In genomic region chr13:75549262-75550158, GRCh38 we compare ENCODE assay signal across 8 cellular contexts. TPM values are rescaled to one million over a fixed set of nuclear protein-coding genes. Genes with fewer than 3 reads are reported as not detected.
A peak's percentile ranks its signal among the peaks of the same experiment; 100 is the strongest.
DNase-seq lines count a peak whose midpoint lies in the region; ATAC-seq and TF ChIP-seq lines count a peak whose summit lies in the region.

Gene UCHL3 (plus strand): TSS chr13:75549791. CDS start chr13:75549821, 30 bp downstream.

- peak; percentile 98 for TF ChIP-seq CTCF in IMR-90 (conservative IDR thresholded peaks at IDR 0.05; ENCODE audit: low read depth, low read length)
- TF ChIP-seq CTCF in epithelial cell of esophagus (IDR thresholded peaks at IDR 0.05; ENCODE audit: insufficient read depth, low read depth, low read length, missing control alignments): peak; percentile 92
- TF ChIP-seq CTCF in mucosa of descending colon (IDR thresholded peaks at IDR 0.05): peak; percentile 87

- TF ChIP-seq POLR2A in IMR-90 (IDR thresholded peaks at IDR 0.05; ENCODE audit: low read depth, low read length): no peak; the same call in 1 of the 2 replicates

- peaks cover 5 to 22% of the 10 kb centered on the region in 2 experiments; a peak in 2 of 4 replicates for H3K79me1 ChIP-seq in IMR-90 (ENCODE audit: low read depth in 1 of 2, low read length in 2 of 2)

- H4K8ac ChIP-seq in IMR-90 (ENCODE audit: low read depth in 2 of 2, low read length in 2 of 2): peak within 1 kb of the TSS; percentile 39 to 98

- peak within 1 kb of the TSS; percentile 100 for H2BK120ac ChIP-seq in IMR-90 (ENCODE audit: low read depth, low read length)

- intact Hi-C loops in IMR-90 (cut with micrococcal nuclease) (loop anchor here (1.0 to 5.0 kb wide), 3 partner anchors 67 to 1252 kb away; partner anchors contain the start of gene TBC1D4), mucosa of descending colon (cut with DNase I, micrococcal nuclease) (loop anchor here in 1 of 2 donors (10.0 kb wide), 1 partner anchor 65 kb away; the partner anchor contains the start of gene TBC1D4)

- H3K36me3 ChIP-seq in IMR-90 (ENCODE audit: control insufficient read depth, insufficient read depth, low read length): no peaks in the 10 kb centered on the region
- peaks cover 5% of the 10 kb centered on the region for H3K36me3 ChIP-seq in mucosa of descending colon (ENCODE audit: low read depth)

- no TSS peak for BruUV-seq in IMR-90 (replicated peaks; lab: Mats Ljungman, UMichigan)

- H2AK5ac ChIP-seq in IMR-90 (ENCODE audit: low read depth, low read length): peak within 1 kb of the TSS; percentile 9; the same call in 1 of the 2 replicates

- H3K9me1 ChIP-seq in IMR-90 (ENCODE audit: insufficient read depth, low read length): peaks cover 3% of the 10 kb centered on the region; the same call in 1 of the 2 replicates

- peak within 1 kb of the TSS; percentile 94 for H2AFZ ChIP-seq in IMR-90 (replicated peaks; ENCODE audit: low read length, poor library complexity)

- H2BK5ac ChIP-seq in IMR-90 (ENCODE audit: low read depth, low read length, poor library complexity, severe bottlenecking): peak within 1 kb of the TSS; percentile 96

- H2BK20ac ChIP-seq in IMR-90 (ENCODE audit: low read depth, low read length): peak within 1 kb of the TSS; percentile 99

- peak within 1 kb of the TSS; percentile 94 for H3K27ac ChIP-seq in IMR-90 (ENCODE audit: insufficient read depth, low read length)

- peak within 1 kb of the TSS; percentile 99 for H3K14ac ChIP-seq in IMR-90 (replicated peaks; ENCODE audit: low read depth, low read length)

- DNase-seq in DMS114 treated with DMSO at 0.1 percent for 48 hours (lab: John Stamatoyannopoulos, UW; ENCODE audit: unreplicated experiment) (peak; percentile 76), IMR-90 (peak; percentile 95), OCI-M1 (lab: John Stamatoyannopoulos, UW) (peak; percentile 98), activated T-cell treated with anti-CD3 and anti-CD28 coated beads for 4 hours (peak; percentile 97), epithelial cell of esophagus (ENCODE audit: low read depth) (peak; percentile 97), mucosa of descending colon (peak; percentile 98 to 99 (median 98))
- DNase-seq in stimulated activated CD8-positive, alpha-beta memory T cell treated with anti-CD3 and anti-CD28 coated beads, Interleukin-4, amount 100 ng/mL, for 4 hours (ENCODE audit: low read depth in 2 of 2, low spot score in 1 of 2): peak; percentile 93 to 94

- H3K9ac ChIP-seq in IMR-90 (ENCODE audit: low read depth, low read length): peak within 1 kb of the TSS; percentile 95

- ATAC-seq in GM21526 (IDR thresholded peaks at IDR 0.05; ENCODE audit: low FRiP score, unreplicated experiment): peak; percentile 95
- peak; percentile 96 for ATAC-seq in IMR-90 (ENCODE audit: low read depth)
- peak; percentile 97 for ATAC-seq in mucosa of descending colon

- peak within 1 kb of the TSS; percentile 95 for H4K91ac ChIP-seq in IMR-90 (ENCODE audit: insufficient read depth, low read depth, low read length)

- in situ Hi-C loops in IMR-90 (cut with MboI; ENCODE audit: low sequenced_read_pairs): loop anchor here (5.0 to 25.0 kb wide), 4 partner anchors 67 to 913 kb away; partner anchors contain the start of gene TBC1D4

- POLR2A ChIA-PET in IMR-90 (lab: Charles Lee; ENCODE audit: unreplicated experiment): no interaction called here

- peak within 1 kb of the TSS; percentile 84 for H3K4me2 ChIP-seq in IMR-90 (ENCODE audit: low read depth, low read length)

- peak within 1 kb of the TSS; percentile 98 for H3K4ac ChIP-seq in IMR-90 (ENCODE audit: low read depth, low read length)

- no peaks in the 10 kb centered on the region for H4K20me1 ChIP-seq in IMR-90 (ENCODE audit: insufficient read depth, low read length)

- CTCF ChIA-PET in IMR-90 (lab: Yijun Ruan, JAX): interaction anchor here (0.6 kb wide), 1 partner anchor 127 kb away, joined by 3 read pairs; no protein-coding TSS in a partner anchor

- peak within 1 kb of the TSS; percentile 84 for H2AK9ac ChIP-seq in IMR-90 (replicated peaks; ENCODE audit: low read depth, low read length, poor library complexity)

- peak within 1 kb of the TSS; percentile 98 for H3K18ac ChIP-seq in IMR-90 (ENCODE audit: low read depth, low read length)

- H3K9me3 ChIP-seq in IMR-90 (ENCODE audit: control insufficient read depth, insufficient read depth, low read length): no peaks in the 10 kb centered on the region
- no peaks in the 10 kb centered on the region for H3K9me3 ChIP-seq in mucosa of descending colon

- no peaks in the 10 kb centered on the region for H3K27me3 ChIP-seq in IMR-90 (ENCODE audit: control insufficient read depth, insufficient read depth, low read length)

- H3K4me3 ChIP-seq in IMR-90 (ENCODE audit: insufficient read depth, low read depth, low read length): peak within 1 kb of the TSS; percentile 83
- H3K4me3 ChIP-seq in epithelial cell of esophagus (ENCODE audit: low read length): peak within 1 kb of the TSS; percentile 96
- H3K4me3 ChIP-seq in mucosa of descending colon: peak within 1 kb of the TSS; percentile 88

- peak within 1 kb of the TSS; percentile 81 for H4K5ac ChIP-seq in IMR-90 (ENCODE audit: low read depth, low read length)

- dilution Hi-C loops in IMR-90 (cut with HindIII; ENCODE audit: low sequenced_read_pairs, unreplicated experiment): no loop called here

- peak; percentile 79 for TF ChIP-seq RAD21 in IMR-90 (IDR thresholded peaks at IDR 0.05; ENCODE audit: low read length)

- peak within 1 kb of the TSS; percentile 75; the same call in 1 of the 3 replicates for H2BK15ac ChIP-seq in IMR-90 (ENCODE audit: low read depth, low read length)

- H3K4me1 ChIP-seq in IMR-90 (ENCODE audit: control insufficient read depth, insufficient read depth, low read length): peaks cover 2% of the 10 kb centered on the region; the same call in 1 of the 2 replicates
- peaks cover 10% of the 10 kb centered on the region for H3K4me1 ChIP-seq in mucosa of descending colon (ENCODE audit: low read depth)

- WGBS in IMR-90 (ENCODE audit: extremely low coverage in 2 of 2, insufficient read length in 1 of 2), 2 experiments: 0% methylated on average over 45 of the region's 74 CpGs; no CpG with 5 or more reads in 1 of the 2 experiments

- H3K23ac ChIP-seq in IMR-90 (ENCODE audit: low read depth, low read length): peak within 1 kb of the TSS; percentile 99

- peak within 1 kb of the TSS; percentile 100 for H3K56ac ChIP-seq in IMR-90 (ENCODE audit: extremely low read depth, insufficient read depth, low read length)

TF ChIP-seq in IMR-90, 13 proteins besides CTCF, POLR2A, EP300 and RAD21:
- peak; percentile 99 for TF ChIP-seq BHLHE40 (IDR thresholded peaks at IDR 0.05; ENCODE audit: low read depth, low read length)
- peak; percentile 79 for TF ChIP-seq SMC3 (IDR thresholded peaks at IDR 0.05; ENCODE audit: low read depth, low read length)
- TF ChIP-seq USF2 (IDR thresholded peaks at IDR 0.05; ENCODE audit: low read depth, low read length): peak; percentile 64; the same call in 1 of the 2 replicates
- TF ChIP-seq NFE2L2 (IDR thresholded peaks at IDR 0.05; ENCODE audit: low read depth, low read length): no peak
- peak; percentile 11; the same call in 1 of the 2 replicates for TF ChIP-seq MAZ (IDR thresholded peaks at IDR 0.05; ENCODE audit: borderline replicate concordance, low read depth, low read length)
- TF ChIP-seq RCOR1 (IDR thresholded peaks at IDR 0.05; ENCODE audit: insufficient replicate concordance, low read length): peak; percentile 13
- peak; percentile 94; the same call in 1 of the 2 replicates for TF ChIP-seq CHD1 (IDR thresholded peaks at IDR 0.05; ENCODE audit: low read depth, low read length)
- TF ChIP-seq CEBPB (IDR thresholded peaks at IDR 0.05; ENCODE audit: low read depth, low read length): no peak
- TF ChIP-seq MAFK (IDR thresholded peaks at IDR 0.05; ENCODE audit: low read depth, low read length): peak; percentile 39; the same call in 1 of the 2 replicates
- peak; percentile 93 for TF ChIP-seq MXI1 (IDR thresholded peaks at IDR 0.05; ENCODE audit: borderline replicate concordance, low read depth, low read length)
TF ChIP-seq in IMR-90: peak in this region for 8.

RNA-seq across cellular contexts. Expression of gene UCHL3, which starts in this region (rescaled TPM):
- total RNA-seq in IMR-90 (2012; rRNA removed) (60.8 and 63.8 TPM in 2 replicates), mucosa of descending colon (10 to 100 TPM; 25.7 to 38.8 (median 27.3) TPM)
- 65.0 and 68.3 TPM in 2 replicates for polyA plus RNA-seq in IMR-90 (2012; rRNA removed)
- 15.2 and 33.7 TPM in 2 replicates for polyA plus RNA-seq in IMR-90 (2012; cell fraction: cytosol; rRNA removed)
- 2.6 and 34.8 TPM in 2 replicates for polyA plus RNA-seq in IMR-90 (2012; cell fraction: nucleus; rRNA removed; ENCODE audit: low replicate concordance)

Comparison
In these comparisons a context has a peak if more than half of its experiments do, and no peak if none do; other contexts are left out.
1. Peak in every context shown above with its lines: DNase-seq, ATAC-seq, H3K4me3 ChIP-seq and H3K27ac ChIP-seq.